8 cellular contexts compared by ENCODE assay signal in genomic region chr18:7452331-7452730, GRCh38.
A peak's percentile ranks its signal among the peaks of the same experiment; 100 is the strongest.
DNase-seq lines count a peak whose midpoint lies in the region; ATAC-seq and TF ChIP-seq lines count a peak whose summit lies in the region.

No MANE protein-coding gene starts in this region.

- no peaks in the 10 kb centered on the region for H3K36me3 Mint-ChIP-seq in neural progenitor cell
- no peaks in the 10 kb centered on the region for H3K36me3 Mint-ChIP-seq in effector memory CD8-positive, alpha-beta T cell (ENCODE audit: insufficient read depth)

- H3K27ac Mint-ChIP-seq in neural progenitor cell: peak overlapping the region; percentile 15
- no peak overlapping the region for H3K27ac Mint-ChIP-seq in effector memory CD8-positive, alpha-beta T cell

- H3K27ac ChIP-seq in AG04450 (ENCODE audit: low read depth, low read length) (no peak overlapping the region), PC-9 (no peak overlapping the region), esophagus squamous epithelium (no peak overlapping the region), neural progenitor cell (no peak overlapping the region)

- no peaks in the 10 kb centered on the region for H3K9me2 ChIP-seq in PC-9 (ENCODE audit: insufficient read depth)

- peaks cover 34% of the 10 kb centered on the region for H3K4me1 Mint-ChIP-seq in neural progenitor cell
- no peaks in the 10 kb centered on the region for H3K4me1 Mint-ChIP-seq in effector memory CD8-positive, alpha-beta T cell (ENCODE audit: low read depth in 2 of 2)

- H3F3A ChIP-seq in PC-9 (ENCODE audit: insufficient read depth, low read depth) (no peaks in the 10 kb centered on the region), neural progenitor cell (ENCODE audit: low read depth) (no peaks in the 10 kb centered on the region)

- H3K9me3 ChIP-seq in AG04450 (ENCODE audit: control insufficient read depth, insufficient read depth, low read length) (no peaks in the 10 kb centered on the region), PC-9 (ENCODE audit: insufficient read depth, low read depth) (no peaks in the 10 kb centered on the region), esophagus squamous epithelium (no peaks in the 10 kb centered on the region), neural progenitor cell (ENCODE audit: low read depth) (no peaks in the 10 kb centered on the region)

- H3K4me2 ChIP-seq in PC-9 (no peak overlapping the region), neural progenitor cell (no peak overlapping the region)

- H3K36me3 ChIP-seq in PC-9 (ENCODE audit: low read depth): no peaks in the 10 kb centered on the region
- H3K36me3 ChIP-seq in esophagus squamous epithelium: no peaks in the 10 kb centered on the region
- no peaks in the 10 kb centered on the region for H3K36me3 ChIP-seq in neural progenitor cell

- H3K27me3 ChIP-seq in AG04450 (ENCODE audit: control insufficient read depth, insufficient read depth, low read length): no peaks in the 10 kb centered on the region
- peaks cover 97% of the 10 kb centered on the region for H3K27me3 ChIP-seq in PC-9 (ENCODE audit: insufficient read depth, low read depth)
- H3K27me3 ChIP-seq in esophagus squamous epithelium: no peaks in the 10 kb centered on the region
- H3K27me3 ChIP-seq in neural progenitor cell: no peaks in the 10 kb centered on the region

- DNase-seq in AG04450 (ENCODE audit: low read depth, low spot score): no peak
- peak in 1 of 2 experiments; percentile 24 for DNase-seq in PC-9
- DNase-seq in esophagus squamous epithelium (lab: John Stamatoyannopoulos, UW): no peak
- DNase-seq in neural progenitor cell (ENCODE audit: low spot score): peak; percentile 73
- DNase-seq in NCI-H2081 treated with DMSO at 0.1 percent for 48 hours (lab: John Stamatoyannopoulos, UW): no peak
- no peak for DNase-seq in effector memory CD8-positive, alpha-beta T cell

- ATAC-seq in GM19395 (IDR thresholded peaks at IDR 0.05; ENCODE audit: unreplicated experiment) (peak; percentile 61), HG03565 (IDR thresholded peaks at IDR 0.05; ENCODE audit: unreplicated experiment) (no peak)
- no peak for ATAC-seq in effector memory CD8-positive, alpha-beta T cell (replicated peaks)

- intact Hi-C loops in PC-9 (cut with micrococcal nuclease; ENCODE audit: unreplicated experiment) (loop anchor here (10.0 kb wide), 1 partner anchor 88 kb away; no protein-coding TSS in a partner anchor), esophagus squamous epithelium (cut with DNase I) (no loop called here)

- H3K27me3 Mint-ChIP-seq in neural progenitor cell (ENCODE audit: insufficient read depth, low read depth): no peaks in the 10 kb centered on the region
- H3K27me3 Mint-ChIP-seq in effector memory CD8-positive, alpha-beta T cell: peaks cover 0 to 6% of the 10 kb centered on the region in 2 donors

- 46 to 55% methylated on average over 6 of the region's 6 CpGs for WGBS in esophagus squamous epithelium, 2 donors

- no TSS peak for BruUV-seq in PC-9 (replicated peaks; lab: Mats Ljungman, UMichigan)

- no peak overlapping the region for H3K9ac ChIP-seq in neural progenitor cell

- TF ChIP-seq CTCF in AG04450 (IDR thresholded peaks at IDR 0.05; ENCODE audit: low read depth, low read length) (peak; percentile 53), PC-9 (conservative IDR thresholded peaks at IDR 0.05) (peak; percentile 73), esophagus squamous epithelium (IDR thresholded peaks at IDR 0.05) (peak in 4 of 6 experiments; percentile 28 to 49 (median 40)), neural progenitor cell (IDR thresholded peaks at IDR 0.05) (peak; percentile 69)

- H3K4me1 ChIP-seq in PC-9 (replicated peaks; ENCODE audit: insufficient read depth) (no peaks in the 10 kb centered on the region), esophagus squamous epithelium (peaks cover 0 to 5% (median 0%) of the 10 kb centered on the region in 3 donors), neural progenitor cell (peaks cover 10% of the 10 kb centered on the region)

- CTCF ChIA-PET in AG04450 (lab: Charles Lee) (interaction anchor here (0.6 kb wide), 1 partner anchor 236 kb away, joined by 3 read pairs; no protein-coding TSS in a partner anchor), PC-9 (lab: Charles Lee) (no interaction called here)

- H3K4me3 ChIP-seq in AG04450 (ENCODE audit: low read depth, low read length): no peak overlapping the region
- H3K4me3 ChIP-seq in PC-9: no peak overlapping the region
- no peak overlapping the region for H3K4me3 ChIP-seq in esophagus squamous epithelium
- H3K4me3 ChIP-seq in neural progenitor cell: no peak overlapping the region

- no peak for TF ChIP-seq POLR2A in esophagus squamous epithelium (IDR thresholded peaks at IDR 0.05)

- POLR2A ChIA-PET in AG04450 (lab: Yijun Ruan, JAX) (no interaction called here), PC-9 (lab: Charles Lee; ENCODE audit: unreplicated experiment) (no interaction called here)

- H3K4me3 Mint-ChIP-seq in neural progenitor cell: no peak overlapping the region
- no peak overlapping the region for H3K4me3 Mint-ChIP-seq in effector memory CD8-positive, alpha-beta T cell

- H3K9me3 Mint-ChIP-seq in neural progenitor cell: peaks cover 3% of the 10 kb centered on the region
- peaks cover 2 to 13% of the 10 kb centered on the region in 2 donors for H3K9me3 Mint-ChIP-seq in effector memory CD8-positive, alpha-beta T cell

- H3K79me2 ChIP-seq in PC-9 (ENCODE audit: low read depth) (no peaks in the 10 kb centered on the region), neural progenitor cell (ENCODE audit: low read depth) (no peaks in the 10 kb centered on the region)

- H2AFZ ChIP-seq in PC-9 (no peak overlapping the region), neural progenitor cell (replicated peaks) (peak overlapping the region; percentile 23)

- H4K20me1 ChIP-seq in PC-9 (ENCODE audit: insufficient read depth) (no peaks in the 10 kb centered on the region), neural progenitor cell (ENCODE audit: low read depth) (no peaks in the 10 kb centered on the region)
